Comparison of ENCODE assay signal across 17 cellular contexts in the genomic region with DNA sequence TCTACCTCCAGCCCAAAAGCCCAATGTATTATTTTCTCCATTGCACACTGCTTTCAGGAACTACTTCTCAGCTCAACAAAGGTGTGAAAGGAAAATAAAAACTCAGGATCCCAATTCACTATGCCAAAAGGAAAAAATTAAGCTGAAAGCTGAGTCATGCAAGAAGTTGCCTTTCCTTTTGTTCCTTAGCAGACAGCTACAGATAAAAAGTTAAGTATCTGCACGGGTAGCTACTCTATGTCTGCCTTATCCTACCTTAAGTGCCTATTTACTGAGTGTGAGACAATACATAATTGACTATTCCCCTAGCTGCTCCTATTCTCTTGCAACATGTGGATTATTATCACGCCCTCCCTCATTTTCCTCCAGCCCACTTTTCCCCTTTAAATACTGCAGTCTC.
"Had no signal": no experiment of that assay in that cellular context is flagged by ENCODE, and none has a peak within 500 bp of the region (broad histone marks: within the 10 kb centered on the region; RNA-seq: fewer than 3 reads in every experiment).

No MANE protein-coding gene starts in this region.

- H3K9me3 ChIP-seq: mucosa of descending colon, tibial nerve had no signal

- H3K9me3 Mint-ChIP-seq: activated naive CD4-positive, alpha-beta T cell treated with anti-CD3 and anti-CD28 coated beads for 36 hours; activated T-helper 17 cell treated with anti-CD3 and anti-CD28 coated beads, Interleukin-2, amount 50 U/mL, for 72 hours; immature natural killer cell; naive thymus-derived CD8-positive, alpha-beta T cell had no signal

- H3K27ac Mint-ChIP-seq: activated CD4-positive, alpha-beta T cell treated with anti-CD3 and anti-CD28 coated beads, Interleukin-2, amount 10 ng/mL, durations not matched to agents 7 days and 5 days; activated naive CD4-positive, alpha-beta T cell treated with anti-CD3 and anti-CD28 coated beads for 36 hours; activated T-helper 17 cell treated with anti-CD3 and anti-CD28 coated beads, Interleukin-2, amount 50 U/mL, for 72 hours; immature natural killer cell; naive thymus-derived CD8-positive, alpha-beta T cell had no signal

- H3K4me1 Mint-ChIP-seq: activated CD4-positive, alpha-beta T cell treated with anti-CD3 and anti-CD28 coated beads, Interleukin-2, amount 10 ng/mL, durations not matched to agents 7 days and 5 days; activated T-helper 17 cell treated with anti-CD3 and anti-CD28 coated beads, Interleukin-2, amount 50 U/mL, for 72 hours; immature natural killer cell; naive thymus-derived CD8-positive, alpha-beta T cell had no signal

- H3K27me3 ChIP-seq: tibial nerve had no signal

- H3K36me3 Mint-ChIP-seq: immature natural killer cell; naive thymus-derived CD8-positive, alpha-beta T cell had no signal

- H3K4me3 Mint-ChIP-seq: activated CD4-positive, alpha-beta T cell treated with anti-CD3 and anti-CD28 coated beads, Interleukin-2, amount 10 ng/mL, durations not matched to agents 7 days and 5 days; activated naive CD4-positive, alpha-beta T cell treated with anti-CD3 and anti-CD28 coated beads for 36 hours; activated T-helper 17 cell treated with anti-CD3 and anti-CD28 coated beads, Interleukin-2, amount 50 U/mL, for 72 hours; immature natural killer cell; naive thymus-derived CD8-positive, alpha-beta T cell had no signal

- H3K27me3 Mint-ChIP-seq: activated T-helper 17 cell treated with anti-CD3 and anti-CD28 coated beads, Interleukin-2, amount 50 U/mL, for 72 hours had no signal

- H3K4me1 ChIP-seq: tibial nerve had no signal

- H3K27ac ChIP-seq: tibial nerve had no signal

- H3K36me3 ChIP-seq: tibial nerve had no signal

- H3K4me3 ChIP-seq: lung, mucosa of descending colon, tibial nerve had no signal

- DNase-seq: activated CD4-positive, alpha-beta T cell treated with anti-CD3 and anti-CD28 coated beads, Interleukin-2, amount 10 ng/mL, durations not matched to agents 7 days and 5 days; activated CD4-positive, CD25-positive, alpha-beta regulatory T cell; activated naive CD4-positive, alpha-beta T cell treated with anti-CD3 and anti-CD28 coated beads for 36 hours; activated T-cell treated with anti-CD3 and anti-CD28 coated beads for 4 hours; central memory CD4-positive, alpha-beta T cell; cortex of kidney; effector memory CD4-positive, alpha-beta T cell; foreskin fibroblast; immature natural killer cell; left cardiac atrium; mucosa of descending colon; naive thymus-derived CD8-positive, alpha-beta T cell; right cardiac atrium; small intestine had no signal

- ATAC-seq: activated T-helper 17 cell treated with anti-CD3 and anti-CD28 coated beads, Interleukin-2, amount 50 U/mL, for 72 hours; left cardiac atrium; mucosa of descending colon; naive thymus-derived CD8-positive, alpha-beta T cell; right cardiac atrium had no signal
